ENCODE assay signal across 17 cellular contexts in genomic region chr2:190443055-190443454, GRCh38.
"Had no signal": no experiment of that assay in that cellular context is flagged by ENCODE, and none has a peak within 500 bp of the region (broad histone marks: within the 10 kb centered on the region; RNA-seq: fewer than 3 reads in every experiment).

No MANE protein-coding gene starts in this region.

- DNase-seq: activated CD4-positive, alpha-beta T cell treated with anti-CD3 and anti-CD28 coated beads for 36 hours; activated CD4-positive, alpha-beta T cell treated with anti-CD3 and anti-CD28 coated beads, Interleukin-2, amount 50 U/mL, for 48 hours; activated naive CD4-positive, alpha-beta T cell treated with anti-CD3 and anti-CD28 coated beads for 36 hours; effector memory CD8-positive, alpha-beta T cell; foreskin melanocyte; glutamatergic neuron; hippocampal formation; left lung; mesenchymal stem cell; naive thymus-derived CD4-positive, alpha-beta T cell; spleen; stimulated activated CD4-positive, alpha-beta T cell treated with anti-CD3 and anti-CD28 coated beads, Interleukin-4, amount 100 ng/mL, for 4 hours; SW 1271; upper lobe of right lung had no signal

- H3K9me3 Mint-ChIP-seq: activated naive CD4-positive, alpha-beta T cell treated with anti-CD3 and anti-CD28 coated beads for 36 hours; effector memory CD8-positive, alpha-beta T cell; stimulated activated memory B cell treated with anti-CD40 and anti-IgM and Interleukin-4, amounts not matched to agents 10 μg/mL and 1 μg/mL and 100 μg/mL, for 72 hours; WTC11 had no signal

- H3K27me3 Mint-ChIP-seq: activated CD4-positive, alpha-beta T cell treated with anti-CD3 and anti-CD28 coated beads for 36 hours; effector memory CD8-positive, alpha-beta T cell; naive thymus-derived CD4-positive, alpha-beta T cell; stimulated activated memory B cell treated with anti-CD40 and anti-IgM and Interleukin-4, amounts not matched to agents 10 μg/mL and 1 μg/mL and 100 μg/mL, for 72 hours had no signal

- H3K27ac ChIP-seq: left lung, spleen, thoracic aorta, upper lobe of right lung had no signal

- H3K4me3 Mint-ChIP-seq: activated CD4-positive, alpha-beta T cell treated with anti-CD3 and anti-CD28 coated beads for 36 hours; activated naive CD4-positive, alpha-beta T cell treated with anti-CD3 and anti-CD28 coated beads for 36 hours; stimulated activated memory B cell treated with anti-CD40 and anti-IgM and Interleukin-4, amounts not matched to agents 10 μg/mL and 1 μg/mL and 100 μg/mL, for 72 hours; WTC11 had no signal

- H3K4me1 ChIP-seq: upper lobe of right lung had no signal

- H3K36me3 ChIP-seq: left lung, thoracic aorta, upper lobe of right lung had no signal

- H3K36me3 Mint-ChIP-seq: WTC11 had no signal

- H3K9me3 ChIP-seq: left lung, spleen, thoracic aorta, upper lobe of right lung had no signal

- H3K4me3 ChIP-seq: left lung, spleen, thoracic aorta, upper lobe of right lung had no signal

- H3K27me3 ChIP-seq: left lung, spleen, upper lobe of right lung had no signal

- H3K27ac Mint-ChIP-seq: activated CD4-positive, alpha-beta T cell treated with anti-CD3 and anti-CD28 coated beads for 36 hours; stimulated activated memory B cell treated with anti-CD40 and anti-IgM and Interleukin-4, amounts not matched to agents 10 μg/mL and 1 μg/mL and 100 μg/mL, for 72 hours; WTC11 had no signal
